1 cellular context compared by ENCODE assay signal in the genomic region with DNA sequence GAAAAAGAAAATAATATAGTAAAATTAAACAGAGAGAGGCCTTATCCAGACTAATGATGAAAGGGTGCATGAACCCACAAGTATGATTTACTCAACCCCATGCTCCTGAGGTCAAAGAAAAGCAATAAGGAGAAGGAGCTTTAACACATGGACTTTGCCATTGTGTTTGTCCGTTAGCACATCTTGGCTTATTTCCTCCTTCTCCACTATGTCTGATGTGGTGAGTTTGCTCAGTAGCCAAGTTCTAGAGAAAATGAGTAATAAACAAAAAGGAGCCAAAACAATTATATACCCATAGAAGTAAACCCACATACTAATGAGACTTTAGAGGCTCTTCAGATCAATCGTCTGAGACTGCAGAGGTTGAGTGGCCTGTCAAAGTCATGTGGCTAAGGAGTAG.
TF ChIP-seq lines count a peak whose summit lies in the region.

No MANE protein-coding gene starts in this region.

TF ChIP-seq in HepG2, 621 proteins besides CTCF, POLR2A, EP300 and RAD21:
- no peak for TF ChIP-seq MEIS2 (CRISPR knock-in tag; IDR thresholded peaks at IDR 0.05)
- TF ChIP-seq, protein P1, sequence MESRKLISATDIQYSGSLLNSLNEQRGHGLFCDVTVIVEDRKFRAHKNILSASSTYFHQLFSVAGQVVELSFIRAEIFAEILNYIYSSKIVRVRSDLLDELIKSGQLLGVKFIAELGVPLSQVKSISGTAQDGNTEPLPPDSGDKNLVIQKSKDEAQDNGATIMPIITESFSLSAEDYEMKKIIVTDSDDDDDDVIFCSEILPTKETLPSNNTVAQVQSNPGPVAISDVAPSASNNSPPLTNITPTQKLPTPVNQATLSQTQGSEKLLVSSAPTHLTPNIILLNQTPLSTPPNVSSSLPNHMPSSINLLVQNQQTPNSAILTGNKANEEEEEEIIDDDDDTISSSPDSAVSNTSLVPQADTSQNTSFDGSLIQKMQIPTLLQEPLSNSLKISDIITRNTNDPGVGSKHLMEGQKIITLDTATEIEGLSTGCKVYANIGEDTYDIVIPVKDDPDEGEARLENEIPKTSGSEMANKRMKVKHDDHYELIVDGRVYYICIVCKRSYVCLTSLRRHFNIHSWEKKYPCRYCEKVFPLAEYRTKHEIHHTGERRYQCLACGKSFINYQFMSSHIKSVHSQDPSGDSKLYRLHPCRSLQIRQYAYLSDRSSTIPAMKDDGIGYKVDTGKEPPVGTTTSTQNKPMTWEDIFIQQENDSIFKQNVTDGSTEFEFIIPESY (CRISPR knock-in tag; IDR thresholded peaks at IDR 0.05): no peak
- no peak for TF ChIP-seq JARID2 (CRISPR knock-in tag; IDR thresholded peaks at IDR 0.05; ENCODE audit: insufficient replicate concordance)
- TF ChIP-seq TCF7L2 (IDR thresholded peaks at IDR 0.05; ENCODE audit: low read depth, low read length): no peak
- no peak for TF ChIP-seq RXRB (CRISPR knock-in tag; IDR thresholded peaks at IDR 0.05; ENCODE audit: borderline replicate concordance)
- TF ChIP-seq MBNL3 (CRISPR knock-in tag; conservative IDR thresholded peaks at IDR 0.05): no peak
- no peak for TF ChIP-seq SAP130 (CRISPR knock-in tag; IDR thresholded peaks at IDR 0.05; ENCODE audit: low read depth)
- no peak for TF ChIP-seq ZNF850 (CRISPR knock-in tag; conservative IDR thresholded peaks at IDR 0.05)
- TF ChIP-seq ZNF468 (CRISPR knock-in tag; IDR thresholded peaks at IDR 0.05): no peak
- TF ChIP-seq, protein P2, sequence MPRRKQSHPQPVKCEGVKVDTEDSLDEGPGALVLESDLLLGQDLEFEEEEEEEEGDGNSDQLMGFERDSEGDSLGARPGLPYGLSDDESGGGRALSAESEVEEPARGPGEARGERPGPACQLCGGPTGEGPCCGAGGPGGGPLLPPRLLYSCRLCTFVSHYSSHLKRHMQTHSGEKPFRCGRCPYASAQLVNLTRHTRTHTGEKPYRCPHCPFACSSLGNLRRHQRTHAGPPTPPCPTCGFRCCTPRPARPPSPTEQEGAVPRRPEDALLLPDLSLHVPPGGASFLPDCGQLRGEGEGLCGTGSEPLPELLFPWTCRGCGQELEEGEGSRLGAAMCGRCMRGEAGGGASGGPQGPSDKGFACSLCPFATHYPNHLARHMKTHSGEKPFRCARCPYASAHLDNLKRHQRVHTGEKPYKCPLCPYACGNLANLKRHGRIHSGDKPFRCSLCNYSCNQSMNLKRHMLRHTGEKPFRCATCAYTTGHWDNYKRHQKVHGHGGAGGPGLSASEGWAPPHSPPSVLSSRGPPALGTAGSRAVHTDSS (CRISPR knock-in tag; conservative IDR thresholded peaks at IDR 0.05): no peak
- TF ChIP-seq, protein P3, sequence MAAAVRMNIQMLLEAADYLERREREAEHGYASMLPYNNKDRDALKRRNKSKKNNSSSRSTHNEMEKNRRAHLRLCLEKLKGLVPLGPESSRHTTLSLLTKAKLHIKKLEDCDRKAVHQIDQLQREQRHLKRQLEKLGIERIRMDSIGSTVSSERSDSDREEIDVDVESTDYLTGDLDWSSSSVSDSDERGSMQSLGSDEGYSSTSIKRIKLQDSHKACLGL (CRISPR knock-in tag; IDR thresholded peaks at IDR 0.05): no peak
- no peak for TF ChIP-seq ZNF264 (CRISPR knock-in tag; IDR thresholded peaks at IDR 0.05)
- no peak for TF ChIP-seq MEIS1 (CRISPR knock-in tag; IDR thresholded peaks at IDR 0.05; ENCODE audit: borderline replicate concordance)
- no peak for TF ChIP-seq ZNF24 (IDR thresholded peaks at IDR 0.05)
- no peak for TF ChIP-seq MAFF (IDR thresholded peaks at IDR 0.05; ENCODE audit: low read depth, low read length)
- TF ChIP-seq, protein P4, sequence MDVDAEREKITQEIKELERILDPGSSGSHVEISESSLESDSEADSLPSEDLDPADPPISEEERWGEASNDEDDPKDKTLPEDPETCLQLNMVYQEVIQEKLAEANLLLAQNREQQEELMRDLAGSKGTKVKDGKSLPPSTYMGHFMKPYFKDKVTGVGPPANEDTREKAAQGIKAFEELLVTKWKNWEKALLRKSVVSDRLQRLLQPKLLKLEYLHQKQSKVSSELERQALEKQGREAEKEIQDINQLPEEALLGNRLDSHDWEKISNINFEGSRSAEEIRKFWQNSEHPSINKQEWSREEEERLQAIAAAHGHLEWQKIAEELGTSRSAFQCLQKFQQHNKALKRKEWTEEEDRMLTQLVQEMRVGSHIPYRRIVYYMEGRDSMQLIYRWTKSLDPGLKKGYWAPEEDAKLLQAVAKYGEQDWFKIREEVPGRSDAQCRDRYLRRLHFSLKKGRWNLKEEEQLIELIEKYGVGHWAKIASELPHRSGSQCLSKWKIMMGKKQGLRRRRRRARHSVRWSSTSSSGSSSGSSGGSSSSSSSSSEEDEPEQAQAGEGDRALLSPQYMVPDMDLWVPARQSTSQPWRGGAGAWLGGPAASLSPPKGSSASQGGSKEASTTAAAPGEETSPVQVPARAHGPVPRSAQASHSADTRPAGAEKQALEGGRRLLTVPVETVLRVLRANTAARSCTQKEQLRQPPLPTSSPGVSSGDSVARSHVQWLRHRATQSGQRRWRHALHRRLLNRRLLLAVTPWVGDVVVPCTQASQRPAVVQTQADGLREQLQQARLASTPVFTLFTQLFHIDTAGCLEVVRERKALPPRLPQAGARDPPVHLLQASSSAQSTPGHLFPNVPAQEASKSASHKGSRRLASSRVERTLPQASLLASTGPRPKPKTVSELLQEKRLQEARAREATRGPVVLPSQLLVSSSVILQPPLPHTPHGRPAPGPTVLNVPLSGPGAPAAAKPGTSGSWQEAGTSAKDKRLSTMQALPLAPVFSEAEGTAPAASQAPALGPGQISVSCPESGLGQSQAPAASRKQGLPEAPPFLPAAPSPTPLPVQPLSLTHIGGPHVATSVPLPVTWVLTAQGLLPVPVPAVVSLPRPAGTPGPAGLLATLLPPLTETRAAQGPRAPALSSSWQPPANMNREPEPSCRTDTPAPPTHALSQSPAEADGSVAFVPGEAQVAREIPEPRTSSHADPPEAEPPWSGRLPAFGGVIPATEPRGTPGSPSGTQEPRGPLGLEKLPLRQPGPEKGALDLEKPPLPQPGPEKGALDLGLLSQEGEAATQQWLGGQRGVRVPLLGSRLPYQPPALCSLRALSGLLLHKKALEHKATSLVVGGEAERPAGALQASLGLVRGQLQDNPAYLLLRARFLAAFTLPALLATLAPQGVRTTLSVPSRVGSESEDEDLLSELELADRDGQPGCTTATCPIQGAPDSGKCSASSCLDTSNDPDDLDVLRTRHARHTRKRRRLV (CRISPR knock-in tag; IDR thresholded peaks at IDR 0.05): no peak
- TF ChIP-seq, protein P5, sequence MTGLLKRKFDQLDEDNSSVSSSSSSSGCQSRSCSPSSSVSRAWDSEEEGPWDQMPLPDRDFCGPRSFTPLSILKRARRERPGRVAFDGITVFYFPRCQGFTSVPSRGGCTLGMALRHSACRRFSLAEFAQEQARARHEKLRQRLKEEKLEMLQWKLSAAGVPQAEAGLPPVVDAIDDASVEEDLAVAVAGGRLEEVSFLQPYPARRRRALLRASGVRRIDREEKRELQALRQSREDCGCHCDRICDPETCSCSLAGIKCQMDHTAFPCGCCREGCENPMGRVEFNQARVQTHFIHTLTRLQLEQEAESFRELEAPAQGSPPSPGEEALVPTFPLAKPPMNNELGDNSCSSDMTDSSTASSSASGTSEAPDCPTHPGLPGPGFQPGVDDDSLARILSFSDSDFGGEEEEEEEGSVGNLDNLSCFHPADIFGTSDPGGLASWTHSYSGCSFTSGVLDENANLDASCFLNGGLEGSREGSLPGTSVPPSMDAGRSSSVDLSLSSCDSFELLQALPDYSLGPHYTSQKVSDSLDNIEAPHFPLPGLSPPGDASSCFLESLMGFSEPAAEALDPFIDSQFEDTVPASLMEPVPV (CRISPR knock-in tag; IDR thresholded peaks at IDR 0.05): no peak
- TF ChIP-seq ZFP36L1 (CRISPR knock-in tag; IDR thresholded peaks at IDR 0.05): no peak
- no peak for TF ChIP-seq ZNF160 (CRISPR knock-in tag; IDR thresholded peaks at IDR 0.05)
TF ChIP-seq in HepG2: peak in this region for 0.
